Comparison of ENCODE assay signal across 8 cellular contexts in the genomic region with DNA sequence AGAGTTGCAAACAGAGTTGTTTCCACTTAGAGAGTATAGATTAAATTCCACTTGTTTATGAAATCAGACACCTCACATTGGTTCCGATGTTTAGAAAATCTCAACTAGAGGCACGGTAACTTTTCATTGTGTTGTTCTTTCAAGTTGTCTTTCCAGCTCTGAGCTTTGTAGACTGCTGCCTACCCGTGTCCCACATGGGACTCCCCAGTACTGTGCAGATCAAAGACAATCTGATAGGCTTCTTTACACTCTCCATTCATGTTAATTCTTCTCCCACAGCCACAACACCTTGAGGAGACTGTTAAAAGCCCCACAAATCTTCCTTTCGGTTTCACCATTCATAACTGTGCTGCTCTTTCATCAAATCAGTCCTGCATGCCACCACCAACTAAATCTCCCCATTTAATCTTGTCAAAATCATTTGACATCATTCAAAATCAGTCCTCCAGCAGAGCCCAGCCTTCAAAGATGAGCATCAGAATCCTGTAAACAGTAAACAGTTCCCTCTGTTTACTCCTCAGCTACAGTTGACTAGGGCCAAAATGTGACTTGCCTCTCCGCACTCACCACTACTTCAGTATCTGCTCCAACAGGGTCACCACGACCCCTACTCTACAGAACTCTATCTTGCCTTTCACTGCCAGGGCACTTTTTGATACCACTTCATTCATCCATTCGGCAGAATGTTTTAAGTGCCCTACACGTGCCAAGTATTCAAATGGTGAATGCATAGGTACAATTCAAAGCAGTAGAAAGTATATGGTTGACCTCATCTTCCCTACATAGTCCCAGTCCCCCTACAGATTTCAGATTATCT. TPM values are rescaled to one million over a fixed set of nuclear protein-coding genes. Genes with fewer than 3 reads are reported as not detected.
DNase-seq lines count a peak whose midpoint lies in the region; ATAC-seq, FAIRE-seq and TF ChIP-seq lines count a peak whose summit lies in the region.

No MANE protein-coding gene starts in this region.

- DNase-seq in activated CD4-positive, CD25-positive, alpha-beta regulatory T cell treated with anti-CD3 and anti-CD28 coated beads, Interleukin-2, amount 50 U/mL, for 72 hours = no peak
- DNase-seq in GM12878 (ENCODE audit: low read depth, low spot score) (peak; percentile 42), retinal pigment epithelial cell (ENCODE audit: low read depth) (no peak), inferior parietal cortex (ENCODE audit: extremely low spot score) (no peak)
- no peak for DNase-seq in effector CD8-positive, alpha-beta T cell (lab: John Stamatoyannopoulos, UW)

- peak overlapping the region; percentile 64 for H3K4me2 ChIP-seq in GM12878 (ENCODE audit: control insufficient read depth, insufficient read depth)

- RAD21 ChIA-PET in GM12878 (lab: Charles Lee; ENCODE audit: unreplicated experiment) = interaction anchor here (0.7 to 1.2 kb wide), 2 partner anchors 9 to 98 kb away, joined by 3 to 6 read pairs; a partner anchor contains a TSS

- ATAC-seq in activated CD4-positive, CD25-positive, alpha-beta regulatory T cell treated with anti-CD3 and anti-CD28 coated beads, Interleukin-2, amount 50 U/mL, for 24 hours = peak; percentile 91 to 93
- ATAC-seq in HG03442 (IDR thresholded peaks at IDR 0.05; ENCODE audit: unreplicated experiment) = peak; percentile 78
- peak; percentile 92 for ATAC-seq in GM12878
- no peak for ATAC-seq in gastroesophageal sphincter

- WGBS in GM12878 (ENCODE audit: insufficient coverage, insufficient replicate concordance, low lambda C conversion rate, missing lambda C conversion rate) = 16% methylated on average over 8 of the region's 8 CpGs
- 43 to 69% methylated on average over 7 of the region's 8 CpGs for WGBS in gastroesophageal sphincter (ENCODE audit: low coverage in 1 of 2), 2 donors

- H3K9me3 ChIP-seq in GM12878 (replicated peaks; ENCODE audit: control insufficient read depth, insufficient read depth, low read length) (no peaks in the 10 kb centered on the region), gastroesophageal sphincter (no peaks in the 10 kb centered on the region)

- H3K4me1 ChIP-seq in GM12878 (ENCODE audit: control insufficient read depth, insufficient read depth, low read length) (peaks cover 6% of the 10 kb centered on the region), gastroesophageal sphincter (peaks cover 30 to 98% (median 39%) of the 10 kb centered on the region in 3 donors)

- peaks cover 32% of the 10 kb centered on the region for H3K79me2 ChIP-seq in GM12878 (ENCODE audit: control insufficient read depth, insufficient read depth, low read length)

- SMC1A ChIA-PET in GM12878 (lab: Charles Lee; ENCODE audit: uncharacterized antibody, unreplicated experiment) = interaction anchor here (0.8 to 1.1 kb wide), 2 partner anchors 140 to 161 kb away, joined by 3 to 4 read pairs; no protein-coding TSS in a partner anchor

- TF ChIP-seq CTCF in GM12878 (IDR thresholded peaks at IDR 0.05 in 2 of 3, conservative IDR thresholded peaks at IDR 0.05 in 1 of 3; ENCODE audit: control insufficient read depth in 2 of 3, extremely low read depth in 1 of 3, insufficient read depth in 1 of 3, low read depth in 3 of 3, low read length in 3 of 3) (no peak), retinal pigment epithelial cell (conservative IDR thresholded peaks at IDR 0.05; ENCODE audit: low read depth, low read length) (no peak), gastroesophageal sphincter (IDR thresholded peaks at IDR 0.05) (no peak)

- no peak for TF ChIP-seq EP300 in GM12878 (IDR thresholded peaks at IDR 0.05; ENCODE audit: borderline replicate concordance in 1 of 2, control insufficient read depth in 1 of 2, low read depth in 2 of 2, low read length in 2 of 2)
- TF ChIP-seq EP300 in gastroesophageal sphincter (IDR thresholded peaks at IDR 0.05) = no peak

- CTCF ChIA-PET in GM12878 (lab: Yijun Ruan, JAX) = no interaction called here

- H2AFZ ChIP-seq in GM12878 (ENCODE audit: control insufficient read depth, low read depth, low read length) = no peak overlapping the region; the same call in 1 of the 2 replicates

- H3K36me3 ChIP-seq in GM12878 (ENCODE audit: control insufficient read depth in 2 of 2, insufficient read depth in 2 of 2, low read length in 1 of 2) = 0 out of 4 replicates have a peak, but pooled peaks cover 0 to 4% of the 10 kb centered on the region in 2 experiments
- peaks cover 0 to 7% of the 10 kb centered on the region in 2 donors for H3K36me3 ChIP-seq in gastroesophageal sphincter

- H3K27me3 ChIP-seq in GM12878 (replicated peaks in 1 of 2; ENCODE audit: control insufficient read depth in 2 of 2, insufficient read depth in 2 of 2, low read length in 1 of 2) (no peaks in the 10 kb centered on the region), gastroesophageal sphincter (no peaks in the 10 kb centered on the region)

- H3K9ac ChIP-seq in GM12878 (ENCODE audit: control insufficient read depth, insufficient read depth, low read length) = no peak overlapping the region

- in situ Hi-C loops in GM12878 (cut with MboI) = no loop called here

- no peaks in the 10 kb centered on the region for H4K20me1 ChIP-seq in GM12878 (ENCODE audit: control insufficient read depth, insufficient read depth)

- H3K4me3 ChIP-seq in GM12878 (peak overlapping the region; percentile 11; the same call in 1 of the 2 replicates), retinal pigment epithelial cell (ENCODE audit: low read length) (peak overlapping the region; percentile 41), gastroesophageal sphincter (no peak overlapping the region)

- intact Hi-C loops in GM12878 (cut with micrococcal nuclease; ENCODE audit: unreplicated experiment) = loop anchor here (10.0 kb wide), 1 partner anchor 195 kb away; no protein-coding TSS in a partner anchor

- no peak for TF ChIP-seq RAD21 in GM12878 (IDR thresholded peaks at IDR 0.05; ENCODE audit: insufficient read depth, low read depth, low read length)

- BruUV-seq in GM12878 (replicated peaks; lab: Mats Ljungman, UMichigan) = no TSS peak

- POLR2A ChIA-PET in GM12878 (lab: Charles Lee) = interaction anchor here (0.6 kb wide), 1 partner anchor 543 kb away, joined by 3 read pairs; no protein-coding TSS in a partner anchor

- peak; percentile 65 for FAIRE-seq in GM12878 (lab: Jason Lieb, UNC)

- H3K27ac ChIP-seq in GM12878 (ENCODE audit: control insufficient read depth, insufficient read depth) (peak overlapping the region; percentile 32), gastroesophageal sphincter (peak overlapping the region in 1 of 4 donors; percentile 1)

- TF ChIP-seq POLR2A in GM12878 (IDR thresholded peaks at IDR 0.05; ENCODE audit: low read depth, low read length) (no peak), gastroesophageal sphincter (IDR thresholded peaks at IDR 0.05) (no peak)

TF ChIP-seq in GM12878, 131 proteins besides CTCF, POLR2A, EP300 and RAD21 (continues in another document):
- TF ChIP-seq TBL1XR1 (IDR thresholded peaks at IDR 0.05; ENCODE audit: low read depth, low read length) = no peak
- TF ChIP-seq, protein P1, sequence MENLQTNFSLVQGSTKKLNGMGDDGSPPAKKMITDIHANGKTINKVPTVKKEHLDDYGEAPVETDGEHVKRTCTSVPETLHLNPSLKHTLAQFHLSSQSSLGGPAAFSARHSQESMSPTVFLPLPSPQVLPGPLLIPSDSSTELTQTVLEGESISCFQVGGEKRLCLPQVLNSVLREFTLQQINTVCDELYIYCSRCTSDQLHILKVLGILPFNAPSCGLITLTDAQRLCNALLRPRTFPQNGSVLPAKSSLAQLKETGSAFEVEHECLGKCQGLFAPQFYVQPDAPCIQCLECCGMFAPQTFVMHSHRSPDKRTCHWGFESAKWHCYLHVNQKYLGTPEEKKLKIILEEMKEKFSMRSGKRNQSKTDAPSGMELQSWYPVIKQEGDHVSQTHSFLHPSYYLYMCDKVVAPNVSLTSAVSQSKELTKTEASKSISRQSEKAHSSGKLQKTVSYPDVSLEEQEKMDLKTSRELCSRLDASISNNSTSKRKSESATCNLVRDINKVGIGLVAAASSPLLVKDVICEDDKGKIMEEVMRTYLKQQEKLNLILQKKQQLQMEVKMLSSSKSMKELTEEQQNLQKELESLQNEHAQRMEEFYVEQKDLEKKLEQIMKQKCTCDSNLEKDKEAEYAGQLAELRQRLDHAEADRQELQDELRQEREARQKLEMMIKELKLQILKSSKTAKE (IDR thresholded peaks at IDR 0.05; ENCODE audit: low read depth, poor library complexity, severe bottlenecking) = peak; percentile 38

RNA-seq across cellular contexts. Expression of a gene that starts 8.3 kb away (rescaled TPM):
- total RNA-seq in GM12878 (2013; cell fraction: nucleolus; rRNA removed) = 89.8 and 93.3 TPM in 2 replicates
- total RNA-seq in GM12878 (2014; rRNA removed) (212 and 231 TPM in 2 replicates), GM12878 (2014; rRNA removed; fragmentation: Illumina TruSeq; extraction: Trizol) (221 and 227 TPM in 2 replicates), GM12878 (2021) (169 and 170 TPM in 2 replicates), gastroesophageal sphincter (100 to 1,000 TPM; 301 to 793 (median 570) TPM)
- 71.2 TPM for polyA plus RNA-seq in GM12878 (2011; ENCODE audit: low read depth)
- polyA plus RNA-seq in GM12878 (2011; rRNA removed) (133 and 135 TPM in 2 replicates), GM12878 (2014; fragmentation: Illumina TruSeq; extraction: Trizol) (324 and 357 TPM in 2 replicates), GM12878 (2014; fragmentation: Nextera tagmentation; extraction: Ambion mirVana) (100 to 1,000 TPM; 507 to 540 TPM), GM12878 (2014; rRNA removed) (226 and 248 TPM in 2 replicates), GM12878 (2016; fragmentation: Nextera tagmentation; extraction: Ambion mirVana) (100 to 1,000 TPM; 314 to 343 TPM)
- 138 and 142 TPM in 2 replicates for polyA plus RNA-seq in GM12878 (2011; cell fraction: cytosol; rRNA removed)
- polyA plus RNA-seq in GM12878 (2011; cell fraction: nucleus; rRNA removed) = 90.4 and 108 TPM in 2 replicates
- 72.1 and 77.2 TPM in 2 replicates for polyA plus RNA-seq in GM12878 (2012)
- polyA minus RNA-seq in GM12878 (2011; rRNA and poly(A)+ RNA removed) = 111 and 127 TPM in 2 replicates
- 33.4 and 39.4 TPM in 2 replicates for polyA minus RNA-seq in GM12878 (2011; cell fraction: cytosol; rRNA and poly(A)+ RNA removed)
- 30.0 and 49.5 TPM in 2 replicates for polyA minus RNA-seq in GM12878 (2011; cell fraction: nucleus; rRNA and poly(A)+ RNA removed)

Comparison
In these comparisons a context has a peak if more than half of its experiments do, and no peak if none do; other contexts are left out.
1. H3K4me3 ChIP-seq: peak in GM12878 (single experiment) and retinal pigment epithelial cell (single experiment); none in gastroesophageal sphincter (0 of 2).